ENCODE assay signal across 1 cellular context in the genomic region with DNA sequence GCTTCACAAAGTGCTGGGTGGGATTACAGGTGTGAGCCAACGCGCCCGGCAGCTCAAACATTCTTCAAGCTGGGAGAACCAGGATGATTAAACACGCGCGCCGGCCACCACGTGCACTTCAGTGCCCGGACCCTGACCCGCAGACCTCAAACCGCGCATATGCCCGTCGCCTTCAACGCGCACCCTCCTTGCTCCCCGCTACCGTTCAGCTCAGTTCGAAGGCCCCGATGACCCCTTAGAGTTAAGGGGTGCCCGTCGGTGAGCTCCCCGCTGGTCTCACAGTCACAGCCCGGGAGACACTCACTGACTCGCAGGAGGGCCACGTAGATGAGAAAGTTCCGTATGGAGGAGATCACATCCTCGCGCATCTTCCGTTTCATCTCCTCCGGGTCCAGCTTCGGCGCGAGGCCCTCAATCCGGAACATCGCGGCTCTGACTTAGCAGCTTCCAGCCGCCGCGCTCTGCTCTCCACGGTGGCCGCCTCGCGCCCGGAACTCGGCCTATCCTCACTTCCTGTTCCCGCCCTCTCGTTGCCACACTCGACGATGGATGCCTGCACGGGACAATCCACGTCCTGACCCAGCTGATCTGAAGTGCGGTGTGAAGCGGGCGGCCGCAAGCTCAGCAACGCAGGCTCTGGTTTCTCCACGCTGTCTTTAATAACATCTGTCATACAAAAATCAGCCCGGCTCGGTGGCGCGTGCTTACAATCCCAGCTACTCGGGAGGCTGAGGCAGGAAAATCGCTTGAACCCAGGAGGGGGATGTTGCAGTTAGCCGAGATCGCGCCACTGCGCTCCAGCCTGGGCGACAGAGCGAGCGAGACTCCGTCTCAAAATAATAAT.
A peak's percentile ranks its signal among the peaks of the same experiment; 100 is the strongest.
TF ChIP-seq lines count a peak whose summit lies in the region.

A gene (minus strand): TSS at position 490 of the 844 bp plus-strand sequence. CDS start 65 bp downstream, at position 425.

TF ChIP-seq in HepG2, 621 proteins besides CTCF, POLR2A, EP300 and RAD21 (continued from another document and continues in another):
- TF ChIP-seq, protein P1, sequence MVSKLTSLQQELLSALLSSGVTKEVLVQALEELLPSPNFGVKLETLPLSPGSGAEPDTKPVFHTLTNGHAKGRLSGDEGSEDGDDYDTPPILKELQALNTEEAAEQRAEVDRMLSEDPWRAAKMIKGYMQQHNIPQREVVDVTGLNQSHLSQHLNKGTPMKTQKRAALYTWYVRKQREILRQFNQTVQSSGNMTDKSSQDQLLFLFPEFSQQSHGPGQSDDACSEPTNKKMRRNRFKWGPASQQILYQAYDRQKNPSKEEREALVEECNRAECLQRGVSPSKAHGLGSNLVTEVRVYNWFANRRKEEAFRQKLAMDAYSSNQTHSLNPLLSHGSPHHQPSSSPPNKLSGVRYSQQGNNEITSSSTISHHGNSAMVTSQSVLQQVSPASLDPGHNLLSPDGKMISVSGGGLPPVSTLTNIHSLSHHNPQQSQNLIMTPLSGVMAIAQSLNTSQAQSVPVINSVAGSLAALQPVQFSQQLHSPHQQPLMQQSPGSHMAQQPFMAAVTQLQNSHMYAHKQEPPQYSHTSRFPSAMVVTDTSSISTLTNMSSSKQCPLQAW (CRISPR knock-in tag; IDR thresholded peaks at IDR 0.05): peak; percentile 97
- TF ChIP-seq NFKBIZ (CRISPR knock-in tag; IDR thresholded peaks at IDR 0.05) (0 out of 2 replicates have a peak, but pooled peaks have one; percentile 63), MED13 (CRISPR knock-in tag; IDR thresholded peaks at IDR 0.05) (peak; percentile 76; the same call in 1 of the 2 replicates), ZFP41 (CRISPR knock-in tag; IDR thresholded peaks at IDR 0.05; ENCODE audit: borderline replicate concordance) (peak; percentile 95; the same call in 1 of the 2 replicates), ZNF10 (CRISPR knock-in tag; IDR thresholded peaks at IDR 0.05; ENCODE audit: borderline replicate concordance, low read depth) (no peak), PHF5A (CRISPR knock-in tag; IDR thresholded peaks at IDR 0.05; ENCODE audit: low read depth, unreplicated experiment) (no peak), WIZ (CRISPR knock-in tag; IDR thresholded peaks at IDR 0.05) (peak; percentile 58; the same call in 1 of the 2 replicates), ZKSCAN8 (CRISPR knock-in tag; IDR thresholded peaks at IDR 0.05; ENCODE audit: borderline replicate concordance) (peak; percentile 40; the same call in 1 of the 2 replicates), ATF7-NPFF (CRISPR knock-in tag; IDR thresholded peaks at IDR 0.05; ENCODE audit: low read depth) (peak; percentile 97), REXO4 (CRISPR knock-in tag; IDR thresholded peaks at IDR 0.05; ENCODE audit: borderline replicate concordance) (no peak), ARHGAP35 (CRISPR knock-in tag; IDR thresholded peaks at IDR 0.05; ENCODE audit: borderline replicate concordance) (peak; percentile 83), DMAP1 (CRISPR knock-in tag; IDR thresholded peaks at IDR 0.05) (peak; percentile 96), ZNF563 (CRISPR knock-in tag; IDR thresholded peaks at IDR 0.05) (peak; percentile 95), ZNF44 (CRISPR knock-in tag; IDR thresholded peaks at IDR 0.05) (peak; percentile 82; the same call in 1 of the 2 replicates), LCORL (IDR thresholded peaks at IDR 0.05) (no peak), LCORL (CRISPR knock-in tag; IDR thresholded peaks at IDR 0.05) (0 out of 2 replicates have a peak, but pooled peaks have one; percentile 37), SCMH1 (CRISPR knock-in tag; IDR thresholded peaks at IDR 0.05; ENCODE audit: borderline replicate concordance) (no peak), RXRA (CRISPR knock-in tag; IDR thresholded peaks at IDR 0.05) (peak; percentile 68), BCL6 (CRISPR knock-in tag; IDR thresholded peaks at IDR 0.05) (peak; percentile 70), ZNF660 (CRISPR knock-in tag; IDR thresholded peaks at IDR 0.05; ENCODE audit: borderline replicate concordance, low read depth) (no peak), RCOR2 (CRISPR knock-in tag; IDR thresholded peaks at IDR 0.05) (no peak), SP4 (CRISPR knock-in tag; IDR thresholded peaks at IDR 0.05) (peak; percentile 73; the same call in 1 of the 2 replicates), SRY (CRISPR knock-in tag; IDR thresholded peaks at IDR 0.05) (peak; percentile 69), AHR (CRISPR knock-in tag; IDR thresholded peaks at IDR 0.05) (no peak; the same call in none of the 2 replicates), FOXA1 (IDR thresholded peaks at IDR 0.05) (no peak), FOXA1 (CRISPR knock-in tag; IDR thresholded peaks at IDR 0.05) (peak; percentile 51; the same call in 1 of the 2 replicates), MAFG (CRISPR knock-in tag; IDR thresholded peaks at IDR 0.05) (0 out of 2 replicates have a peak, but pooled peaks have one; percentile 28)
- TF ChIP-seq, protein P2, sequence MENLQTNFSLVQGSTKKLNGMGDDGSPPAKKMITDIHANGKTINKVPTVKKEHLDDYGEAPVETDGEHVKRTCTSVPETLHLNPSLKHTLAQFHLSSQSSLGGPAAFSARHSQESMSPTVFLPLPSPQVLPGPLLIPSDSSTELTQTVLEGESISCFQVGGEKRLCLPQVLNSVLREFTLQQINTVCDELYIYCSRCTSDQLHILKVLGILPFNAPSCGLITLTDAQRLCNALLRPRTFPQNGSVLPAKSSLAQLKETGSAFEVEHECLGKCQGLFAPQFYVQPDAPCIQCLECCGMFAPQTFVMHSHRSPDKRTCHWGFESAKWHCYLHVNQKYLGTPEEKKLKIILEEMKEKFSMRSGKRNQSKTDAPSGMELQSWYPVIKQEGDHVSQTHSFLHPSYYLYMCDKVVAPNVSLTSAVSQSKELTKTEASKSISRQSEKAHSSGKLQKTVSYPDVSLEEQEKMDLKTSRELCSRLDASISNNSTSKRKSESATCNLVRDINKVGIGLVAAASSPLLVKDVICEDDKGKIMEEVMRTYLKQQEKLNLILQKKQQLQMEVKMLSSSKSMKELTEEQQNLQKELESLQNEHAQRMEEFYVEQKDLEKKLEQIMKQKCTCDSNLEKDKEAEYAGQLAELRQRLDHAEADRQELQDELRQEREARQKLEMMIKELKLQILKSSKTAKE (CRISPR knock-in tag; IDR thresholded peaks at IDR 0.05; ENCODE audit: borderline replicate concordance): peak; percentile 55; the same call in 1 of the 2 replicates
- TF ChIP-seq, protein P3, sequence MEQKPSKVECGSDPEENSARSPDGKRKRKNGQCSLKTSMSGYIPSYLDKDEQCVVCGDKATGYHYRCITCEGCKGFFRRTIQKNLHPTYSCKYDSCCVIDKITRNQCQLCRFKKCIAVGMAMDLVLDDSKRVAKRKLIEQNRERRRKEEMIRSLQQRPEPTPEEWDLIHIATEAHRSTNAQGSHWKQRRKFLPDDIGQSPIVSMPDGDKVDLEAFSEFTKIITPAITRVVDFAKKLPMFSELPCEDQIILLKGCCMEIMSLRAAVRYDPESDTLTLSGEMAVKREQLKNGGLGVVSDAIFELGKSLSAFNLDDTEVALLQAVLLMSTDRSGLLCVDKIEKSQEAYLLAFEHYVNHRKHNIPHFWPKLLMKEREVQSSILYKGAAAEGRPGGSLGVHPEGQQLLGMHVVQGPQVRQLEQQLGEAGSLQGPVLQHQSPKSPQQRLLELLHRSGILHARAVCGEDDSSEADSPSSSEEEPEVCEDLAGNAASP (CRISPR knock-in tag; IDR thresholded peaks at IDR 0.05; ENCODE audit: borderline replicate concordance): peak; percentile 81
- TF ChIP-seq, protein P4, sequence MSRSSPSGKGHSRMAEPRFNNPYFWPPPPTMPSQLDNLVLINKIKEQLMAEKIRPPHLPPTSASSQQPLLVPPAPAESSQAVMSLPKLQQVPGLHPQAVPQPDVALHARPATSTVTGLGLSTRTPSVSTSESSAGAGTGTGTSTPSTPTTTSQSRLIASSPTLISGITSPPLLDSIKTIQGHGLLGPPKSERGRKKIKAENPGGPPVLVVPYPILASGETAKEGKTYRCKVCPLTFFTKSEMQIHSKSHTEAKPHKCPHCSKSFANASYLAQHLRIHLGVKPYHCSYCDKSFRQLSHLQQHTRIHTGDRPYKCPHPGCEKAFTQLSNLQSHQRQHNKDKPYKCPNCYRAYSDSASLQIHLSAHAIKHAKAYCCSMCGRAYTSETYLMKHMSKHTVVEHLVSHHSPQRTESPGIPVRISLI (CRISPR knock-in tag; IDR thresholded peaks at IDR 0.05; ENCODE audit: borderline replicate concordance): peak; percentile 46; the same call in 1 of the 2 replicates
- TF ChIP-seq, protein P5, sequence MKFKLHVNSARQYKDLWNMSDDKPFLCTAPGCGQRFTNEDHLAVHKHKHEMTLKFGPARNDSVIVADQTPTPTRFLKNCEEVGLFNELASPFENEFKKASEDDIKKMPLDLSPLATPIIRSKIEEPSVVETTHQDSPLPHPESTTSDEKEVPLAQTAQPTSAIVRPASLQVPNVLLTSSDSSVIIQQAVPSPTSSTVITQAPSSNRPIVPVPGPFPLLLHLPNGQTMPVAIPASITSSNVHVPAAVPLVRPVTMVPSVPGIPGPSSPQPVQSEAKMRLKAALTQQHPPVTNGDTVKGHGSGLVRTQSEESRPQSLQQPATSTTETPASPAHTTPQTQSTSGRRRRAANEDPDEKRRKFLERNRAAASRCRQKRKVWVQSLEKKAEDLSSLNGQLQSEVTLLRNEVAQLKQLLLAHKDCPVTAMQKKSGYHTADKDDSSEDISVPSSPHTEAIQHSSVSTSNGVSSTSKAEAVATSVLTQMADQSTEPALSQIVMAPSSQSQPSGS (CRISPR knock-in tag; IDR thresholded peaks at IDR 0.05): peak; percentile 85; the same call in 1 of the 2 replicates
- TF ChIP-seq, protein P6, sequence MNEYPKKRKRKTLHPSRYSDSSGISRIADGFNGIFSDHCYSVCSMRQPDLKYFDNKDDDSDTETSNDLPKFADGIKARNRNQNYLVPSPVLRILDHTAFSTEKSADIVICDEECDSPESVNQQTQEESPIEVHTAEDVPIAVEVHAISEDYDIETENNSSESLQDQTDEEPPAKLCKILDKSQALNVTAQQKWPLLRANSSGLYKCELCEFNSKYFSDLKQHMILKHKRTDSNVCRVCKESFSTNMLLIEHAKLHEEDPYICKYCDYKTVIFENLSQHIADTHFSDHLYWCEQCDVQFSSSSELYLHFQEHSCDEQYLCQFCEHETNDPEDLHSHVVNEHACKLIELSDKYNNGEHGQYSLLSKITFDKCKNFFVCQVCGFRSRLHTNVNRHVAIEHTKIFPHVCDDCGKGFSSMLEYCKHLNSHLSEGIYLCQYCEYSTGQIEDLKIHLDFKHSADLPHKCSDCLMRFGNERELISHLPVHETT (CRISPR knock-in tag; conservative IDR thresholded peaks at IDR 0.05): peak; percentile 76
- TF ChIP-seq, protein P7, sequence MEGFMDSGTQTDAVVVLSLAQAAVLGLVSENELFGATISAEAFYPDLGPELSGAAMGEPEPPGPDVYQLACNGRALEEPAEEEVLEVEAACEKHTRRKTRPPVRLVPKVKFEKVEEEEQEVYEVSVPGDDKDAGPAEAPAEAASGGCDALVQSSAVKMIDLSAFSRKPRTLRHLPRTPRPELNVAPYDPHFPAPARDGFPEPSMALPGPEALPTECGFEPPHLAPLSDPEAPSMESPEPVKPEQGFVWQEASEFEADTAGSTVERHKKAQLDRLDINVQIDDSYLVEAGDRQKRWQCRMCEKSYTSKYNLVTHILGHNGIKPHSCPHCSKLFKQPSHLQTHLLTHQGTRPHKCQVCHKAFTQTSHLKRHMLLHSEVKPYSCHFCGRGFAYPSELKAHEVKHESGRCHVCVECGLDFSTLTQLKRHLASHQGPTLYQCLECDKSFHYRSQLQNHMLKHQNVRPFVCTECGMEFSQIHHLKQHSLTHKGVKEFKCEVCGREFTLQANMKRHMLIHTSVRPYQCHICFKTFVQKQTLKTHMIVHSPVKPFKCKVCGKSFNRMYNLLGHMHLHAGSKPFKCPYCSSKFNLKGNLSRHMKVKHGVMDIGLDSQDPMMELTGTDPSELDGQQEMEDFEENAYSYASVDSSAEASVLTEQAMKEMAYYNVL (CRISPR knock-in tag; IDR thresholded peaks at IDR 0.05; ENCODE audit: borderline replicate concordance): peak; percentile 88
- TF ChIP-seq, protein P8, sequence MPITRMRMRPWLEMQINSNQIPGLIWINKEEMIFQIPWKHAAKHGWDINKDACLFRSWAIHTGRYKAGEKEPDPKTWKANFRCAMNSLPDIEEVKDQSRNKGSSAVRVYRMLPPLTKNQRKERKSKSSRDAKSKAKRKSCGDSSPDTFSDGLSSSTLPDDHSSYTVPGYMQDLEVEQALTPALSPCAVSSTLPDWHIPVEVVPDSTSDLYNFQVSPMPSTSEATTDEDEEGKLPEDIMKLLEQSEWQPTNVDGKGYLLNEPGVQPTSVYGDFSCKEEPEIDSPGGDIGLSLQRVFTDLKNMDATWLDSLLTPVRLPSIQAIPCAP (CRISPR knock-in tag; IDR thresholded peaks at IDR 0.05; ENCODE audit: low read depth): no peak
- TF ChIP-seq, protein P9, sequence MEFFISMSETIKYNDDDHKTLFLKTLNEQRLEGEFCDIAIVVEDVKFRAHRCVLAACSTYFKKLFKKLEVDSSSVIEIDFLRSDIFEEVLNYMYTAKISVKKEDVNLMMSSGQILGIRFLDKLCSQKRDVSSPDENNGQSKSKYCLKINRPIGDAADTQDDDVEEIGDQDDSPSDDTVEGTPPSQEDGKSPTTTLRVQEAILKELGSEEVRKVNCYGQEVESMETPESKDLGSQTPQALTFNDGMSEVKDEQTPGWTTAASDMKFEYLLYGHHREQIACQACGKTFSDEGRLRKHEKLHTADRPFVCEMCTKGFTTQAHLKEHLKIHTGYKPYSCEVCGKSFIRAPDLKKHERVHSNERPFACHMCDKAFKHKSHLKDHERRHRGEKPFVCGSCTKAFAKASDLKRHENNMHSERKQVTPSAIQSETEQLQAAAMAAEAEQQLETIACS (CRISPR knock-in tag; IDR thresholded peaks at IDR 0.05): no peak
- TF ChIP-seq, protein P10, sequence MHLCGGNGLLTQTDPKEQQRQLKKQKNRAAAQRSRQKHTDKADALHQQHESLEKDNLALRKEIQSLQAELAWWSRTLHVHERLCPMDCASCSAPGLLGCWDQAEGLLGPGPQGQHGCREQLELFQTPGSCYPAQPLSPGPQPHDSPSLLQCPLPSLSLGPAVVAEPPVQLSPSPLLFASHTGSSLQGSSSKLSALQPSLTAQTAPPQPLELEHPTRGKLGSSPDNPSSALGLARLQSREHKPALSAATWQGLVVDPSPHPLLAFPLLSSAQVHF (CRISPR knock-in tag; IDR thresholded peaks at IDR 0.05): peak; percentile 77; the same call in 1 of the 2 replicates
- TF ChIP-seq, protein P11, sequence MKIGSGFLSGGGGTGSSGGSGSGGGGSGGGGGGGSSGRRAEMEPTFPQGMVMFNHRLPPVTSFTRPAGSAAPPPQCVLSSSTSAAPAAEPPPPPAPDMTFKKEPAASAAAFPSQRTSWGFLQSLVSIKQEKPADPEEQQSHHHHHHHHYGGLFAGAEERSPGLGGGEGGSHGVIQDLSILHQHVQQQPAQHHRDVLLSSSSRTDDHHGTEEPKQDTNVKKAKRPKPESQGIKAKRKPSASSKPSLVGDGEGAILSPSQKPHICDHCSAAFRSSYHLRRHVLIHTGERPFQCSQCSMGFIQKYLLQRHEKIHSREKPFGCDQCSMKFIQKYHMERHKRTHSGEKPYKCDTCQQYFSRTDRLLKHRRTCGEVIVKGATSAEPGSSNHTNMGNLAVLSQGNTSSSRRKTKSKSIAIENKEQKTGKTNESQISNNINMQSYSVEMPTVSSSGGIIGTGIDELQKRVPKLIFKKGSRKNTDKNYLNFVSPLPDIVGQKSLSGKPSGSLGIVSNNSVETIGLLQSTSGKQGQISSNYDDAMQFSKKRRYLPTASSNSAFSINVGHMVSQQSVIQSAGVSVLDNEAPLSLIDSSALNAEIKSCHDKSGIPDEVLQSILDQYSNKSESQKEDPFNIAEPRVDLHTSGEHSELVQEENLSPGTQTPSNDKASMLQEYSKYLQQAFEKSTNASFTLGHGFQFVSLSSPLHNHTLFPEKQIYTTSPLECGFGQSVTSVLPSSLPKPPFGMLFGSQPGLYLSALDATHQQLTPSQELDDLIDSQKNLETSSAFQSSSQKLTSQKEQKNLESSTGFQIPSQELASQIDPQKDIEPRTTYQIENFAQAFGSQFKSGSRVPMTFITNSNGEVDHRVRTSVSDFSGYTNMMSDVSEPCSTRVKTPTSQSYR (CRISPR knock-in tag; IDR thresholded peaks at IDR 0.05; ENCODE audit: borderline replicate concordance): no peak
